1 cellular context compared by ENCODE assay signal in genomic region chr20:33606114-33606771, GRCh38.
TF ChIP-seq lines count a peak whose summit lies in the region.

No MANE protein-coding gene starts in this region.

TF ChIP-seq in GM12878, 131 proteins besides CTCF, POLR2A, EP300 and RAD21 (continued from another document):
- no peak for TF ChIP-seq CUX1 (IDR thresholded peaks at IDR 0.05; ENCODE audit: insufficient replicate concordance, low read depth, low read length)
- no peak for TF ChIP-seq CHD4 (IDR thresholded peaks at IDR 0.05)
- TF ChIP-seq IRF4 (IDR thresholded peaks at IDR 0.05; ENCODE audit: low read depth, low read length) = 0 out of 2 replicates have a peak, but pooled peaks have one; percentile 43
- no peak for TF ChIP-seq RFX5 (IDR thresholded peaks at IDR 0.05; ENCODE audit: low read depth, low read length)
- TF ChIP-seq JUNB (IDR thresholded peaks at IDR 0.05) = peak; percentile 68
- no peak for TF ChIP-seq RBBP5 (conservative IDR thresholded peaks at IDR 0.05)
- TF ChIP-seq NR2C2 (IDR thresholded peaks at IDR 0.05; ENCODE audit: borderline replicate concordance, control insufficient read depth, insufficient read length, low read depth) = no peak
- no peak for TF ChIP-seq STAT3 (IDR thresholded peaks at IDR 0.05; ENCODE audit: low read depth, low read length)
- TF ChIP-seq IKZF2 (IDR thresholded peaks at IDR 0.05) = peak in 1 of 2 experiments; percentile 41; a peak in 2 of 4 replicates
- TF ChIP-seq, protein P1, sequence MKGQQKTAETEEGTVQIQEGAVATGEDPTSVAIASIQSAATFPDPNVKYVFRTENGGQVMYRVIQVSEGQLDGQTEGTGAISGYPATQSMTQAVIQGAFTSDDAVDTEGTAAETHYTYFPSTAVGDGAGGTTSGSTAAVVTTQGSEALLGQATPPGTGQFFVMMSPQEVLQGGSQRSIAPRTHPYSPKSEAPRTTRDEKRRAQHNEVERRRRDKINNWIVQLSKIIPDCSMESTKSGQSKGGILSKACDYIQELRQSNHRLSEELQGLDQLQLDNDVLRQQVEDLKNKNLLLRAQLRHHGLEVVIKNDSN (IDR thresholded peaks at IDR 0.05; ENCODE audit: borderline replicate concordance, extremely low read length, insufficient read depth, low read depth, low read length) = no peak
- TF ChIP-seq CBX5 (IDR thresholded peaks at IDR 0.05; ENCODE audit: low read depth) = no peak
- TF ChIP-seq NFXL1 (IDR thresholded peaks at IDR 0.05; ENCODE audit: borderline replicate concordance) = no peak
- TF ChIP-seq, protein P2, sequence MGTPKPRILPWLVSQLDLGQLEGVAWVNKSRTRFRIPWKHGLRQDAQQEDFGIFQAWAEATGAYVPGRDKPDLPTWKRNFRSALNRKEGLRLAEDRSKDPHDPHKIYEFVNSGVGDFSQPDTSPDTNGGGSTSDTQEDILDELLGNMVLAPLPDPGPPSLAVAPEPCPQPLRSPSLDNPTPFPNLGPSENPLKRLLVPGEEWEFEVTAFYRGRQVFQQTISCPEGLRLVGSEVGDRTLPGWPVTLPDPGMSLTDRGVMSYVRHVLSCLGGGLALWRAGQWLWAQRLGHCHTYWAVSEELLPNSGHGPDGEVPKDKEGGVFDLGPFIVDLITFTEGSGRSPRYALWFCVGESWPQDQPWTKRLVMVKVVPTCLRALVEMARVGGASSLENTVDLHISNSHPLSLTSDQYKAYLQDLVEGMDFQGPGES (IDR thresholded peaks at IDR 0.05) = no peak
- TF ChIP-seq EZH2 (IDR thresholded peaks at IDR 0.05; ENCODE audit: borderline replicate concordance, control insufficient read depth, low read depth, low read length) = no peak
- TF ChIP-seq HDAC6 (IDR thresholded peaks at IDR 0.05; ENCODE audit: unreplicated experiment) = no peak
- no peak for TF ChIP-seq CHD1 (IDR thresholded peaks at IDR 0.05; ENCODE audit: low read depth, low read length)
- TF ChIP-seq KDM1A (IDR thresholded peaks at IDR 0.05; ENCODE audit: borderline replicate concordance) = no peak
- no peak for TF ChIP-seq ZNF622 (IDR thresholded peaks at IDR 0.05)
- TF ChIP-seq, protein P3, sequence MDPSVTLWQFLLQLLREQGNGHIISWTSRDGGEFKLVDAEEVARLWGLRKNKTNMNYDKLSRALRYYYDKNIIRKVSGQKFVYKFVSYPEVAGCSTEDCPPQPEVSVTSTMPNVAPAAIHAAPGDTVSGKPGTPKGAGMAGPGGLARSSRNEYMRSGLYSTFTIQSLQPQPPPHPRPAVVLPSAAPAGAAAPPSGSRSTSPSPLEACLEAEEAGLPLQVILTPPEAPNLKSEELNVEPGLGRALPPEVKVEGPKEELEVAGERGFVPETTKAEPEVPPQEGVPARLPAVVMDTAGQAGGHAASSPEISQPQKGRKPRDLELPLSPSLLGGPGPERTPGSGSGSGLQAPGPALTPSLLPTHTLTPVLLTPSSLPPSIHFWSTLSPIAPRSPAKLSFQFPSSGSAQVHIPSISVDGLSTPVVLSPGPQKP (IDR thresholded peaks at IDR 0.05; ENCODE audit: low read depth, low read length) = no peak
- TF ChIP-seq ZZZ3 (IDR thresholded peaks at IDR 0.05; ENCODE audit: control insufficient read depth, insufficient read length, low read depth) = no peak
- TF ChIP-seq POLR2AphosphoS2 (IDR thresholded peaks at IDR 0.05; ENCODE audit: low read depth, low read length) = no peak
- TF ChIP-seq ZBED1 (IDR thresholded peaks at IDR 0.05; ENCODE audit: borderline replicate concordance) = no peak
- TF ChIP-seq, protein P4, sequence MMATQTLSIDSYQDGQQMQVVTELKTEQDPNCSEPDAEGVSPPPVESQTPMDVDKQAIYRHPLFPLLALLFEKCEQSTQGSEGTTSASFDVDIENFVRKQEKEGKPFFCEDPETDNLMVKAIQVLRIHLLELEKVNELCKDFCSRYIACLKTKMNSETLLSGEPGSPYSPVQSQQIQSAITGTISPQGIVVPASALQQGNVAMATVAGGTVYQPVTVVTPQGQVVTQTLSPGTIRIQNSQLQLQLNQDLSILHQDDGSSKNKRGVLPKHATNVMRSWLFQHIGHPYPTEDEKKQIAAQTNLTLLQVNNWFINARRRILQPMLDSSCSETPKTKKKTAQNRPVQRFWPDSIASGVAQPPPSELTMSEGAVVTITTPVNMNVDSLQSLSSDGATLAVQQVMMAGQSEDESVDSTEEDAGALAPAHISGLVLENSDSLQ (IDR thresholded peaks at IDR 0.05) = no peak
- no peak; the same call in 1 of the 2 replicates for TF ChIP-seq MTA3 (IDR thresholded peaks at IDR 0.05; ENCODE audit: borderline replicate concordance, low read length)
- no peak for TF ChIP-seq RELA (IDR thresholded peaks at IDR 0.05; ENCODE audit: borderline replicate concordance, partially characterized antibody)
- TF ChIP-seq ZNF384 (IDR thresholded peaks at IDR 0.05; ENCODE audit: borderline replicate concordance, low read depth, low read length) = no peak
- no peak for TF ChIP-seq RB1 (IDR thresholded peaks at IDR 0.05; ENCODE audit: borderline replicate concordance)
- TF ChIP-seq NFIC (IDR thresholded peaks at IDR 0.05; ENCODE audit: low read depth, low read length) = peak; percentile 72
- TF ChIP-seq, protein P5, sequence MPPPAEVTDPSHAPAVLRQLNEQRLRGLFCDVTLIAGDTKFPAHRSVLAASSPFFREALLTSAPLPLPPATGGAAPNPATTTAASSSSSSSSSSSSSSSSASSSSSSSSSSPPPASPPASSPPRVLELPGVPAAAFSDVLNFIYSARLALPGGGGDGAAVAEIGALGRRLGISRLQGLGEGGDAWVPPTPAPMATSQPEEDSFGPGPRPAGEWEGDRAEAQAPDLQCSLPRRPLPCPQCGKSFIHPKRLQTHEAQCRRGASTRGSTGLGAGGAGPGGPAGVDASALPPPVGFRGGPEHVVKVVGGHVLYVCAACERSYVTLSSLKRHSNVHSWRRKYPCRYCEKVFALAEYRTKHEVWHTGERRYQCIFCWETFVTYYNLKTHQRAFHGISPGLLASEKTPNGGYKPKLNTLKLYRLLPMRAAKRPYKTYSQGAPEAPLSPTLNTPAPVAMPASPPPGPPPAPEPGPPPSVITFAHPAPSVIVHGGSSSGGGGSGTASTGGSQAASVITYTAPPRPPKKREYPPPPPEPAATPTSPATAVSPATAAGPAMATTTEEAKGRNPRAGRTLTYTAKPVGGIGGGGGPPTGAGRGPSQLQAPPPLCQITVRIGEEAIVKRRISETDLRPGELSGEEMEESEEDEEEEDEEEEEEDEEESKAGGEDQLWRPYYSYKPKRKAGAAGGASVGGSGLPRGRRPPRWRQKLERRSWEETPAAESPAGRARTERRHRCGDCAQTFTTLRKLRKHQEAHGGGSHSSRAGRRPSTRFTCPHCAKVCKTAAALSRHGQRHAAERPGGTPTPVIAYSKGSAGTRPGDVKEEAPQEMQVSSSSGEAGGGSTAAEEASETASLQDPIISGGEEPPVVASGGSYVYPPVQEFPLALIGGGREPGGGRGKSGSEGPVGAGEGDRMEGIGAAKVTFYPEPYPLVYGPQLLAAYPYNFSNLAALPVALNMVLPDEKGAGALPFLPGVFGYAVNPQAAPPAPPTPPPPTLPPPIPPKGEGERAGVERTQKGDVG (CRISPR knock-in tag; IDR thresholded peaks at IDR 0.05) = no peak
- no peak for TF ChIP-seq SIX5 (IDR thresholded peaks at IDR 0.05; ENCODE audit: low read depth, low read length, severe bottlenecking)
- no peak for TF ChIP-seq ZNF687 (IDR thresholded peaks at IDR 0.05)
